1 cellular context compared by ENCODE assay signal in the genomic region with DNA sequence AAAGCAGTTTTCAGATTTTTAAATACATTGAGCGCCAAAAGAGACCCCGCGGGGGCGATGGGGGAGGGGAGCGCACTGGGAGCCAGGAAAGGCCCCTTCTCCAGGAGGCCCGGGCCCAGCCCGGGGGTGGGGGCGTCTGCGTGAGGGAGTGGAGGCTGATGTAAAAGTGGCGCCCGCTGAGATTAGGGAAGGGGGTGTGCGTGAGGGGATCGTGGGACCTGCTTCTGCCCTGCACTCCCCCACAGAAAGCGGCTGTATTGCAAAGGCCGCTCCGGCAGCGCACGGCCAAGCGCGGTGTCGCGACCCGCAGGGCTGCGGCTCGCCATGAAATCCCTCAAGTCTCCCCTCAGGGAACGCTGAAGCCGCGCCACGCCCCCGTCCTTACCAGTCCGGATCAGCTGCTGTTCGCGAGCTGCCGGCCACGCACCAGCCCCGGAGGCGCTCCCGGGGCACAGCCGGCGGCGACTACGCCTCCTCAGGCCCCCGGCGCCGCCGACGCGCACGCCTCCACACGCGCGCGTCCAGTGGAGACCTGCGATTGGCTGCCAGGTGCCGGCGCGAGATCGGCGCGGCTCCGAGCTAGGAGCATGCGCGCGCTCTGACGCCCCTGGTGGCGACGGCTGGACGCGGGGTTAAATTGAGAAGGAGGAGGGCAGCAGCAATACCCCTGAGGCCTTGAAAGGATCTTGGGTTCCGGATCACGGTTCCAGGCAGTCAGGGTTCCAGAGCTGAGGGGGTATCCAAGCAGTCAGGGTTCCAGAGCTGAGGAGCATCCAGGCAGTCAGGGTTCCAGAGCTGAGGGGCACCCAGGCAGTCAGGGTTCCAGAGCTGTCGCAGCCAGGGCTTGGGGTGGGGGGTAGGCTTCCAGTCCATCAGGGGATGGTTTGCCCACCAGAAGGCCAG.
TF ChIP-seq lines count a peak whose summit lies in the region.

TSS of gene ZNF280B (minus strand) at position 469 of the 903 bp plus-strand sequence. CDS start 19,344 bp downstream, outside the sequence.

TF ChIP-seq in HepG2, 621 proteins besides CTCF, POLR2A, EP300 and RAD21 (continued from another document and continues in another):
- TF ChIP-seq, protein P1, sequence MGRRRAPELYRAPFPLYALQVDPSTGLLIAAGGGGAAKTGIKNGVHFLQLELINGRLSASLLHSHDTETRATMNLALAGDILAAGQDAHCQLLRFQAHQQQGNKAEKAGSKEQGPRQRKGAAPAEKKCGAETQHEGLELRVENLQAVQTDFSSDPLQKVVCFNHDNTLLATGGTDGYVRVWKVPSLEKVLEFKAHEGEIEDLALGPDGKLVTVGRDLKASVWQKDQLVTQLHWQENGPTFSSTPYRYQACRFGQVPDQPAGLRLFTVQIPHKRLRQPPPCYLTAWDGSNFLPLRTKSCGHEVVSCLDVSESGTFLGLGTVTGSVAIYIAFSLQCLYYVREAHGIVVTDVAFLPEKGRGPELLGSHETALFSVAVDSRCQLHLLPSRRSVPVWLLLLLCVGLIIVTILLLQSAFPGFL (CRISPR knock-in tag; IDR thresholded peaks at IDR 0.05), result no peak
- no peak for TF ChIP-seq ZBTB4 (CRISPR knock-in tag; IDR thresholded peaks at IDR 0.05; ENCODE audit: borderline replicate concordance)
- 0 out of 2 replicates have a peak, but pooled peaks have one; percentile 53 for TF ChIP-seq ZBTB34 (CRISPR knock-in tag; IDR thresholded peaks at IDR 0.05)
- no peak for TF ChIP-seq ARNTL (CRISPR knock-in tag; IDR thresholded peaks at IDR 0.05)
- no peak for TF ChIP-seq ZNF788 (CRISPR knock-in tag; IDR thresholded peaks at IDR 0.05; ENCODE audit: borderline replicate concordance)
- TF ChIP-seq ZNF572 (CRISPR knock-in tag; IDR thresholded peaks at IDR 0.05), result 0 out of 2 replicates have a peak, but pooled peaks have one; percentile 41
- TF ChIP-seq ZNF672 (CRISPR knock-in tag; IDR thresholded peaks at IDR 0.05), result no peak
- TF ChIP-seq ZFP36L1 (CRISPR knock-in tag; IDR thresholded peaks at IDR 0.05), result peak; percentile 41; the same call in 1 of the 2 replicates
- TF ChIP-seq SETDB1 (CRISPR knock-in tag; IDR thresholded peaks at IDR 0.05; ENCODE audit: borderline replicate concordance), result no peak
- TF ChIP-seq SAFB2 (CRISPR knock-in tag; IDR thresholded peaks at IDR 0.05; ENCODE audit: borderline replicate concordance, low read depth), result no peak
- TF ChIP-seq GABPA (IDR thresholded peaks at IDR 0.05; ENCODE audit: low read depth, low read length), result no peak
- TF ChIP-seq GABPA (CRISPR knock-in tag; IDR thresholded peaks at IDR 0.05; ENCODE audit: low read depth), result no peak
- TF ChIP-seq ZNF660 (CRISPR knock-in tag; IDR thresholded peaks at IDR 0.05; ENCODE audit: borderline replicate concordance, low read depth), result no peak
- TF ChIP-seq GTF3A (CRISPR knock-in tag; conservative IDR thresholded peaks at IDR 0.05), result no peak
- TF ChIP-seq, protein P2, sequence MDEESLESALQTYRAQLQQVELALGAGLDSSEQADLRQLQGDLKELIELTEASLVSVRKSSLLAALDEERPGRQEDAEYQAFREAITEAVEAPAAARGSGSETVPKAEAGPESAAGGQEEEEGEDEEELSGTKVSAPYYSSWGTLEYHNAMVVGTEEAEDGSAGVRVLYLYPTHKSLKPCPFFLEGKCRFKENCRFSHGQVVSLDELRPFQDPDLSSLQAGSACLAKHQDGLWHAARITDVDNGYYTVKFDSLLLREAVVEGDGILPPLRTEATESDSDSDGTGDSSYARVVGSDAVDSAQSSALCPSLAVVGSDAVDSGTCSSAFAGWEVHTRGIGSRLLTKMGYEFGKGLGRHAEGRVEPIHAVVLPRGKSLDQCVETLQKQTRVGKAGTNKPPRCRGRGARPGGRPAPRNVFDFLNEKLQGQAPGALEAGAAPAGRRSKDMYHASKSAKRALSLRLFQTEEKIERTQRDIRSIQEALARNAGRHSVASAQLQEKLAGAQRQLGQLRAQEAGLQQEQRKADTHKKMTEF (CRISPR knock-in tag; IDR thresholded peaks at IDR 0.05), result no peak
- TF ChIP-seq BRF2 (CRISPR knock-in tag; IDR thresholded peaks at IDR 0.05), result no peak; the same call in 1 of the 2 replicates
- no peak for TF ChIP-seq ZNF761 (CRISPR knock-in tag; conservative IDR thresholded peaks at IDR 0.05)
- TF ChIP-seq ZNF354B (CRISPR knock-in tag; IDR thresholded peaks at IDR 0.05), result peak; percentile 80
- TF ChIP-seq LBX2 (CRISPR knock-in tag; IDR thresholded peaks at IDR 0.05; ENCODE audit: borderline replicate concordance), result no peak
- TF ChIP-seq, protein P3, sequence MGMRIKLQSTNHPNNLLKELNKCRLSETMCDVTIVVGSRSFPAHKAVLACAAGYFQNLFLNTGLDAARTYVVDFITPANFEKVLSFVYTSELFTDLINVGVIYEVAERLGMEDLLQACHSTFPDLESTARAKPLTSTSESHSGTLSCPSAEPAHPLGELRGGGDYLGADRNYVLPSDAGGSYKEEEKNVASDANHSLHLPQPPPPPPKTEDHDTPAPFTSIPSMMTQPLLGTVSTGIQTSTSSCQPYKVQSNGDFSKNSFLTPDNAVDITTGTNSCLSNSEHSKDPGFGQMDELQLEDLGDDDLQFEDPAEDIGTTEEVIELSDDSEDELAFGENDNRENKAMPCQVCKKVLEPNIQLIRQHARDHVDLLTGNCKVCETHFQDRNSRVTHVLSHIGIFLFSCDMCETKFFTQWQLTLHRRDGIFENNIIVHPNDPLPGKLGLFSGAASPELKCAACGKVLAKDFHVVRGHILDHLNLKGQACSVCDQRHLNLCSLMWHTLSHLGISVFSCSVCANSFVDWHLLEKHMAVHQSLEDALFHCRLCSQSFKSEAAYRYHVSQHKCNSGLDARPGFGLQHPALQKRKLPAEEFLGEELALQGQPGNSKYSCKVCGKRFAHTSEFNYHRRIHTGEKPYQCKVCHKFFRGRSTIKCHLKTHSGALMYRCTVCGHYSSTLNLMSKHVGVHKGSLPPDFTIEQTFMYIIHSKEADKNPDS (CRISPR knock-in tag; IDR thresholded peaks at IDR 0.05), result no peak
- no peak for TF ChIP-seq NRL (CRISPR knock-in tag; IDR thresholded peaks at IDR 0.05; ENCODE audit: borderline replicate concordance)
- no peak for TF ChIP-seq NR2F1 (CRISPR knock-in tag; IDR thresholded peaks at IDR 0.05)
- TF ChIP-seq ZNF318 (CRISPR knock-in tag; IDR thresholded peaks at IDR 0.05), result no peak
- TF ChIP-seq, protein P4, sequence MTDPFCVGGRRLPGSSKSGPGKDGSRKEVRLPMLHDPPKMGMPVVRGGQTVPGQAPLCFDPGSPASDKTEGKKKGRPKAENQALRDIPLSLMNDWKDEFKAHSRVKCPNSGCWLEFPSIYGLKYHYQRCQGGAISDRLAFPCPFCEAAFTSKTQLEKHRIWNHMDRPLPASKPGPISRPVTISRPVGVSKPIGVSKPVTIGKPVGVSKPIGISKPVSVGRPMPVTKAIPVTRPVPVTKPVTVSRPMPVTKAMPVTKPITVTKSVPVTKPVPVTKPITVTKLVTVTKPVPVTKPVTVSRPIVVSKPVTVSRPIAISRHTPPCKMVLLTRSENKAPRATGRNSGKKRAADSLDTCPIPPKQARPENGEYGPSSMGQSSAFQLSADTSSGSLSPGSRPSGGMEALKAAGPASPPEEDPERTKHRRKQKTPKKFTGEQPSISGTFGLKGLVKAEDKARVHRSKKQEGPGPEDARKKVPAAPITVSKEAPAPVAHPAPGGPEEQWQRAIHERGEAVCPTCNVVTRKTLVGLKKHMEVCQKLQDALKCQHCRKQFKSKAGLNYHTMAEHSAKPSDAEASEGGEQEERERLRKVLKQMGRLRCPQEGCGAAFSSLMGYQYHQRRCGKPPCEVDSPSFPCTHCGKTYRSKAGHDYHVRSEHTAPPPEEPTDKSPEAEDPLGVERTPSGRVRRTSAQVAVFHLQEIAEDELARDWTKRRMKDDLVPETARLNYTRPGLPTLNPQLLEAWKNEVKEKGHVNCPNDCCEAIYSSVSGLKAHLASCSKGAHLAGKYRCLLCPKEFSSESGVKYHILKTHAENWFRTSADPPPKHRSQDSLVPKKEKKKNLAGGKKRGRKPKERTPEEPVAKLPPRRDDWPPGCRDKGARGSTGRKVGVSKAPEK (CRISPR knock-in tag; IDR thresholded peaks at IDR 0.05; ENCODE audit: borderline replicate concordance), result no peak
